ENCODE assay signal across 3 cellular contexts in genomic region chr5:1879292-1880263, GRCh38.
TF ChIP-seq lines count a peak whose summit lies in the region.

No MANE protein-coding gene starts in this region.

TF ChIP-seq in GM23338, 12 proteins besides CTCF, POLR2A, EP300 and RAD21 (continued from another document and continues in another):
- TF ChIP-seq REST (IDR thresholded peaks at IDR 0.05; ENCODE audit: unreplicated experiment) (peak; percentile 70), ETS1 (IDR thresholded peaks at IDR 0.05) (no peak), EZH2 (IDR thresholded peaks at IDR 0.05; ENCODE audit: low read depth, unreplicated experiment) (peak; percentile 43), CREB1 (CRISPR knock-in tag; IDR thresholded peaks at IDR 0.05; ENCODE audit: low read depth) (no peak), ZNF331 (CRISPR knock-in tag; IDR thresholded peaks at IDR 0.05; ENCODE audit: low read depth) (no peak), EZH2phosphoT487 (IDR thresholded peaks at IDR 0.05; ENCODE audit: unreplicated experiment) (peak; percentile 16), POLR2AphosphoS5 (IDR thresholded peaks at IDR 0.05; ENCODE audit: low read depth) (no peak), ZNF114 (CRISPR knock-in tag; IDR thresholded peaks at IDR 0.05) (no peak), STAT1 (IDR thresholded peaks at IDR 0.05; ENCODE audit: unreplicated experiment) (no peak)

TF ChIP-seq in WTC11, 78 proteins besides CTCF, POLR2A, EP300 and RAD21 (continued from another document):
- TF ChIP-seq ATF2 (CRISPR knock-in tag; IDR thresholded peaks at IDR 0.05; ENCODE audit: borderline replicate concordance, low read depth) (no peak), NFE2L1 (CRISPR knock-in tag; IDR thresholded peaks at IDR 0.05) (no peak), TP53 (CRISPR knock-in tag; IDR thresholded peaks at IDR 0.05) (no peak)
- TF ChIP-seq, protein P1, sequence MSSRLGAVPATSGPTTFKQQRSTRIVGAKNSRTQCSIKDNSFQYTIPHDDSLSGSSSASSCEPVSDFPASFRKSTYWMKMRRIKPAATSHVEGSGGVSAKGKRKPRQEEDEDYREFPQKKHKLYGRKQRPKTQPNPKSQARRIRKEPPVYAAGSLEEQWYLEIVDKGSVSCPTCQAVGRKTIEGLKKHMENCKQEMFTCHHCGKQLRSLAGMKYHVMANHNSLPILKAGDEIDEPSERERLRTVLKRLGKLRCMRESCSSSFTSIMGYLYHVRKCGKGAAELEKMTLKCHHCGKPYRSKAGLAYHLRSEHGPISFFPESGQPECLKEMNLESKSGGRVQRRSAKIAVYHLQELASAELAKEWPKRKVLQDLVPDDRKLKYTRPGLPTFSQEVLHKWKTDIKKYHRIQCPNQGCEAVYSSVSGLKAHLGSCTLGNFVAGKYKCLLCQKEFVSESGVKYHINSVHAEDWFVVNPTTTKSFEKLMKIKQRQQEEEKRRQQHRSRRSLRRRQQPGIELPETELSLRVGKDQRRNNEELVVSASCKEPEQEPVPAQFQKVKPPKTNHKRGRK (CRISPR knock-in tag; IDR thresholded peaks at IDR 0.05; ENCODE audit: borderline replicate concordance), result no peak
TF ChIP-seq in WTC11: peak in this region for 0.

TF ChIP-seq in neural cell, 6 proteins besides CTCF, POLR2A, EP300 and RAD21 (continued from another document):
- no peak for TF ChIP-seq REST (IDR thresholded peaks at IDR 0.05; ENCODE audit: borderline replicate concordance)
- peak; percentile 43 for TF ChIP-seq EZH2 (IDR thresholded peaks at IDR 0.05; ENCODE audit: borderline replicate concordance, insufficient read depth, low read length, poor library complexity, severe bottlenecking)
- no peak for TF ChIP-seq MXI1 (conservative IDR thresholded peaks at IDR 0.05; ENCODE audit: poor library complexity, severe bottlenecking)
- TF ChIP-seq POLR2AphosphoS5 (IDR thresholded peaks at IDR 0.05), result no peak
